In the genomic region with DNA sequence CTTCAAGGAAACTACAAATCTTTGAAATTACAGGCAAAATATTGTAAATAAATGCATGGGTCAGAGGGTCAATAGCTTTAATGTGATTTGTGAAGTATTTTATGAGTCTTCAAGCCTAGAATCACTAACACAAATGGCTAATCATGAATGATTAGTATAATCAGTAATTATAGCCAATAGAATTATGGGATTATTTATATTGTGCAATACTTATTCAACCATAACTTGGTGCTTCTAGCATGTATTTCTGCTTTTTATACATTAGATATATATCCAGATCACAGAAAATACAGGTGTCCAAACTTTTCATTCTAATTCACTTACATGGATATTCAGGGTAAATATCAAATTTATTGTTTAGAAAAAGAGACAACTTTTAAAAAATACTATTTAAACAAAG, we compare ENCODE assay signal across 3 cellular contexts.
TF ChIP-seq lines count a peak whose summit lies in the region.

No MANE protein-coding gene starts in this region.

TF ChIP-seq in HepG2, 621 proteins besides CTCF, POLR2A, EP300 and RAD21:
- TF ChIP-seq FOXJ3 (CRISPR knock-in tag; IDR thresholded peaks at IDR 0.05; ENCODE audit: borderline replicate concordance) (no peak), CEBPB (IDR thresholded peaks at IDR 0.05; ENCODE audit: borderline replicate concordance, low read depth, low read length) (peak; percentile 25; the same call in 1 of the 2 replicates)

TF ChIP-seq in IMR-90, 13 proteins besides CTCF, POLR2A, EP300 and RAD21:
- no peak for TF ChIP-seq BHLHE40 (IDR thresholded peaks at IDR 0.05; ENCODE audit: low read depth, low read length)
- TF ChIP-seq CEBPB (IDR thresholded peaks at IDR 0.05; ENCODE audit: low read depth, low read length) = peak; percentile 47; the same call in 1 of the 2 replicates
- TF ChIP-seq MAFK (IDR thresholded peaks at IDR 0.05; ENCODE audit: low read depth, low read length) = no peak

TF ChIP-seq in K562, 482 proteins besides CTCF, POLR2A, EP300 and RAD21:
- TF ChIP-seq NFIC (IDR thresholded peaks at IDR 0.05) (no peak), ZNF121 (CRISPR knock-in tag; conservative IDR thresholded peaks at IDR 0.05) (no peak), OTX1 (CRISPR knock-in tag; IDR thresholded peaks at IDR 0.05) (no peak), NR2F6 (CRISPR knock-in tag; IDR thresholded peaks at IDR 0.05) (no peak), CEBPB (tag; IDR thresholded peaks at IDR 0.05) (0 out of 2 replicates have a peak, but pooled peaks have one; percentile 50), CEBPG (CRISPR knock-in tag; IDR thresholded peaks at IDR 0.05) (no peak), CEBPG (tag; conservative IDR thresholded peaks at IDR 0.05 in 1 of 2, IDR thresholded peaks at IDR 0.05 in 1 of 2) (peak in 1 of 2 experiments; percentile 87; a peak in 2 of 4 replicates)
